1 cellular context compared by ENCODE assay signal in the genomic region with DNA sequence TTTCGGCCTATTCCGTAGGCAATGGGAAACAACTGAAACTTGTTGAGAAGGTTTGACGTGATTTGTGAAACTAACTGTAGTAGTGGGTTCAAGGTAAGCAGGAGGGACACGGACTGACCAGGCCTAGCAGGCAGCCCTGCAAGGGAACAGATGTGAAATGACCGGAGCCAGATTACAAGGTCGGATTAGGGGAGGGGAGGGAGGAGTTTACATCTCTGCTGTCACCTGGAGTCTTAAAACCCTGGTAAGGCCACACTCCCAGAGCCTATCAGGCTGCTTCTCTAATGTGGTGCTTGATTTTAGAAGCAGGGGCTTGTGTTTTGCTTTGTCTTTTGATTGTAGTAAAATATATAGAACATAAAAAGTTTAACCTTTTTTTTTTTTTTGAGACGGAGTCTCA.
TF ChIP-seq lines count a peak whose summit lies in the region.

No MANE protein-coding gene starts in this region.

TF ChIP-seq in K562, 482 proteins besides CTCF, POLR2A, EP300 and RAD21:
- peak; percentile 27; the same call in 1 of the 2 replicates for TF ChIP-seq CBFA2T3 (IDR thresholded peaks at IDR 0.05)
- TF ChIP-seq ZNF764 (CRISPR knock-in tag; IDR thresholded peaks at IDR 0.05; ENCODE audit: low read depth): no peak
